In the genomic region with DNA sequence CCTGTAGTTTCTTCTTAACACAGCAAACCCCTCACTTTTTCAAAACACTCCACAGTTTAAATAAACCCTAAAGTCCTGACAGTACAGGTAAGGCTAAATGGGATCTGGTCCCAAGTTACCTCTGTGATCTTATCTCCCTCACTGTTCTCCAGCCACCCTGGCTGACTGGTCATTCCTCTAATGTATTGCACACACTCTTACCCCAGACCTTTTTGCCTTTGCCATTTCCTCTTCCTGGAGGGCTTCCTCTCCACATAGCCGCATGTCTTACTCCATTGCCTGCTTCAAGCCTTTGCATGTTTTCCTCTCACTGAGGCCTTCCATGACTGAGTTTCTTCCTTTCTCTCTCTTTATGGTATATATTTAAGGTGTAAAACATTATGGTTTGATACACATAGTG, we compare ENCODE assay signal across 18 cellular contexts. TPM values are rescaled to one million over a fixed set of nuclear protein-coding genes. Genes with fewer than 3 reads are reported as not detected.
"Had no signal": no experiment of that assay in that cellular context is flagged by ENCODE, and none has a peak within 500 bp of the region (broad histone marks: within the 10 kb centered on the region; RNA-seq: fewer than 3 reads in every experiment).

No MANE protein-coding gene starts in this region.

- H3K4me3 ChIP-seq: dorsolateral prefrontal cortex, left ventricle myocardium inferior, prostate gland, tibial artery had no signal

- H3K4me1 ChIP-seq: left ventricle myocardium inferior, prostate gland, tibial artery had no signal

- H3K27me3 ChIP-seq: dorsolateral prefrontal cortex, tibial artery had no signal

- H3K36me3 ChIP-seq: left ventricle myocardium inferior, prostate gland, tibial artery had no signal

- DNase-seq: activated B cell treated with CpG ODN at 0.5 μM for 24 hours; activated CD4-positive, alpha-beta memory T cell treated with anti-CD3 and anti-CD28 coated beads for 36 hours; activated CD4-positive, alpha-beta T cell treated with anti-CD3 and anti-CD28 coated beads for 4 hours; activated naive CD8-positive, alpha-beta T cell treated with anti-CD3 and anti-CD28 coated beads for 36 hours; activated T-cell treated with anti-CD3 and anti-CD28 coated beads for 4 hours; amniotic stem cell; dorsolateral prefrontal cortex; left ventricle myocardium inferior; right cardiac atrium; stimulated activated naive CD8-positive, alpha-beta T cell treated with anti-CD3 and anti-CD28 coated beads, Interleukin-15, Interleukin-2, amounts not matched to agents 100 U/mL and 50 U/mL, for 24 hours; substantia nigra; T-helper 2 cell; tibial artery had no signal

- FAIRE-seq: frontal cortex, TTC549, urothelium cell line had no signal

- H3K9me3 ChIP-seq: prostate gland, tibial artery had no signal

RNA-seq across cellular contexts. Expression of a gene that starts 19.5 kb away (rescaled TPM):
- total RNA-seq: activated CD4-positive, alpha-beta memory T cell treated with anti-CD3 and anti-CD28 coated beads for 36 hours; neural crest cell had no signal
